Comparison of ENCODE assay signal across 8 cellular contexts in the genomic region with DNA sequence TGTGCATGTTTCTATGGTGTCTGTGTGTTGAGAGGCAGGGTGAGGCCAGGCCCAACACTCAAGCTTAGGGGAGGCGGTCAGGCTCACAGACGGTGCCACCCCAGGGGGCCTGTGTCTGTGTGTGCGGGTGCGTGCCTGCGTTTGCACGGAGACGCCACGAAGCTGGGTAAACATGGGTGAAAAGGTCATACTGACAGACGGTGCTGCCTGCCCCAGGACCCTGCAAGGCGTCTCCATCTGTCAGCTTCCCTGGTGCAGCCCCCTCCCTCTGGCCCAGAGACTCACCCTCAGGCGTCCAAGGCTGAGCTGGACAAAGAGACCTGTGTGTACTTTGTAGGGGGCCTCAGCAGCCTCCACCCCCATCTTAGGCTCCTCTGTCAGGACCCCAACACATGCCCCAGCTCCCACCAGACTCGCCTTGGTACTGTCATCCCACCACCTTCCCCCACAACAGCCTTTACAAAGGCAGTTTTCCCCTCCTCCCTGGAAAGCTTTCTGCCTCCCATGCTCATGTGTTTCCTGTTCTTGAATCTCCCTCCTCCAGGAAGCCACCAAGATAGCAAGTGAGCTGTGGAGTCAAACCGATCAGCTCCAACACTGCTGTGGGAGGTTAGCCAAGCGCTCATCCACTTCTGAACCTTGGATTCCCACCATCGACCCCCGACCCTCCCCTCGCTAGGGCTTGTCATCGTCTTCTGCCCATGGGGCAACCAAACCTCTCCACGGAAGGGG. TPM values are rescaled to one million over a fixed set of nuclear protein-coding genes. Genes with fewer than 3 reads are reported as not detected.
DNase-seq lines count a peak whose midpoint lies in the region; ATAC-seq and TF ChIP-seq lines count a peak whose summit lies in the region.

No MANE protein-coding gene starts in this region.

- peak; percentile 39 for DNase-seq in COR-L47 (lab: John Stamatoyannopoulos, UW)
- DNase-seq in NCI-H1092 treated with DMSO at 0.1 percent for 48 hours (lab: John Stamatoyannopoulos, UW), result peak; percentile 42
- DNase-seq in choroid plexus epithelial cell (ENCODE audit: low read depth), result peak; percentile 25
- no peak for DNase-seq in foreskin fibroblast
- DNase-seq in mucosa of gallbladder (ENCODE audit: low spot score), result no peak

- no peaks in the 10 kb centered on the region for H3K9me3 Mint-ChIP-seq in nephron

- H3K4me3 Mint-ChIP-seq in nephron, result peak overlapping the region; percentile 55 to 66 (median 61)

- peaks cover 56% of the 10 kb centered on the region for H3K4me1 Mint-ChIP-seq in nephron

- peaks cover 3% of the 10 kb centered on the region for H3K36me3 Mint-ChIP-seq in nephron (ENCODE audit: low read depth)

- peak overlapping the region; percentile 93 to 97 (median 95) for H3K27ac Mint-ChIP-seq in nephron

- ATAC-seq in GM18858 (IDR thresholded peaks at IDR 0.05; ENCODE audit: unreplicated experiment) (no peak), HG02938 (IDR thresholded peaks at IDR 0.05; ENCODE audit: unreplicated experiment) (no peak)

- H3K27me3 Mint-ChIP-seq in nephron (ENCODE audit: low read depth), result no peaks in the 10 kb centered on the region

- H3K4me3 ChIP-seq in choroid plexus epithelial cell (ENCODE audit: low read depth, low read length) (no peak overlapping the region), foreskin fibroblast (ENCODE audit: low read depth in 1 of 2, low read length in 2 of 2) (no peak overlapping the region)

- TF ChIP-seq CTCF in choroid plexus epithelial cell (conservative IDR thresholded peaks at IDR 0.05; ENCODE audit: low read depth, low read length) (no peak), nephron (IDR thresholded peaks at IDR 0.05; ENCODE audit: unreplicated experiment in 3 of 3) (no peak), foreskin fibroblast (IDR thresholded peaks at IDR 0.05; ENCODE audit: low read depth, low read length) (no peak)

RNA-seq across cellular contexts. Expression of gene PTPRF, which starts 34.1 kb away (rescaled TPM):
- 478 TPM for total RNA-seq in mucosa of gallbladder

Comparison
In these comparisons a context has a peak if more than half of its experiments do, and no peak if none do; other contexts are left out.
1. DNase-seq: peak in COR-L47 (single experiment), NCI-H1092 treated with DMSO at 0.1 percent for 48 hours (single experiment) and choroid plexus epithelial cell (single experiment); none in foreskin fibroblast (0 of 2) and mucosa of gallbladder (single experiment).